Comparison of ENCODE assay signal across 26 cellular contexts in the genomic region with DNA sequence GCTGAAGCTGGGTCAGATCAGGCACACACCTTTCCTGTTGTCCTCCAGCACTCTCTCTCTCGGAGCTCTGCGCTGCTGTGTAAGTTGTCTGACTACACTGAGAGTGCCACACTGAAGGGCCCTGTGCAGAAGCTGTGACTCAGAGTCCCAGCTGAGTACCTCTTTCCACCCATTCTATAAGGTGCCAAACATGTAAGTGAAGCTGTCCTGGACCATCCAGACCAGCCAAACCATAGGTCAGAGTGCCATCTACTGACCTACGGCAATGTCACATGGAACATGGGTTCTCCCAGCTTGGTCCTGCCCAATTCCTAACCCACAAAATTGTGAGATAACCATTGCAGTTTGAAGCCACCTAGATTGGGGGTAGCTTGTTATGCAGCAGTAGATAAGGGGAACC.
DNase-seq lines count a peak whose midpoint lies in the region; ATAC-seq and TF ChIP-seq lines count a peak whose summit lies in the region.
"Had no signal": no experiment of that assay in that cellular context is flagged by ENCODE, and none has a peak within 500 bp of the region (broad histone marks: within the 10 kb centered on the region; RNA-seq: fewer than 3 reads in every experiment).

No MANE protein-coding gene starts in this region.

- H3K23me2 ChIP-seq in H9 (ENCODE audit: insufficient read length, low read depth, low read length, poor library complexity, severe bottlenecking), result no peaks in the 10 kb centered on the region

- intact Hi-C loops in lower leg skin (cut with DNase I; ENCODE audit: low total_unique reads), result no loop called here

- peaks cover 7% of the 10 kb centered on the region for H3K4me1 ChIP-seq in H9 (ENCODE audit: insufficient read depth, low read length)
- H3K4me1 ChIP-seq: BLaER1, uterus had no signal

- no peak overlapping the region for H2BK20ac ChIP-seq in H9 (ENCODE audit: low read depth, low read length, poor library complexity, severe bottlenecking)

- no peak overlapping the region for H3T11ph ChIP-seq in H9 (ENCODE audit: low read length)

- no peaks in the 10 kb centered on the region for H3K9me3 ChIP-seq in H9 (ENCODE audit: control insufficient read depth, low read depth, low read length)
- H3K9me3 ChIP-seq: BLaER1, uterus had no signal

- ATAC-seq in GM18873 (IDR thresholded peaks at IDR 0.05; ENCODE audit: low FRiP score, unreplicated experiment) (no peak), GM21360 (IDR thresholded peaks at IDR 0.05; ENCODE audit: unreplicated experiment) (no peak)
- ATAC-seq: GM12878, right cardiac atrium had no signal

- peaks cover 19 to 52% of the 10 kb centered on the region in 2 experiments for H3K4me1 Mint-ChIP-seq in H9
- H3K4me1 Mint-ChIP-seq in neural crest cell, result no peaks in the 10 kb centered on the region
- H3K4me1 Mint-ChIP-seq: activated naive CD4-positive, alpha-beta T cell treated with anti-CD3 and anti-CD28 coated beads, Interleukin-2, amount 10 ng/mL, durations not matched to agents 7 days and 5 days had no signal

- H3K9me3 Mint-ChIP-seq in H9 (no peaks in the 10 kb centered on the region), neural crest cell (peaks cover 3% of the 10 kb centered on the region)
- H3K9me3 Mint-ChIP-seq: activated naive CD4-positive, alpha-beta T cell treated with anti-CD3 and anti-CD28 coated beads, Interleukin-2, amount 10 ng/mL, durations not matched to agents 7 days and 5 days had no signal

- TF ChIP-seq CTCF in H9 (conservative IDR thresholded peaks at IDR 0.05) (peak; percentile 74; the same call in 2 of the 3 replicates), neural crest cell (conservative IDR thresholded peaks at IDR 0.05) (peak; percentile 25), lower leg skin (IDR thresholded peaks at IDR 0.05) (no peak)

- H3K27ac Mint-ChIP-seq in H9 (peak overlapping the region in 2 of 3 experiments; percentile 17 to 46; a peak in 1 of 7 replicates), neural crest cell (ENCODE audit: unreplicated experiment) (no peak overlapping the region)
- H3K27ac Mint-ChIP-seq: activated naive CD4-positive, alpha-beta T cell treated with anti-CD3 and anti-CD28 coated beads, Interleukin-2, amount 10 ng/mL, durations not matched to agents 7 days and 5 days had no signal

- H4K8ac ChIP-seq in H9 (replicated peaks; ENCODE audit: insufficient read length, low read depth, low read length), result no peak overlapping the region

- H3K4me3 ChIP-seq in lower leg skin (ENCODE audit: low read depth, poor library complexity, severe bottlenecking), result no peak overlapping the region
- H3K4me3 ChIP-seq: BLaER1, dorsolateral prefrontal cortex, GM12878, GM23248, lung, uterus had no signal

- no peaks in the 10 kb centered on the region for H3K79me1 ChIP-seq in H9 (ENCODE audit: insufficient read depth, low read depth, low read length, poor library complexity, severe bottlenecking)

- no peak overlapping the region for H3K4me2 ChIP-seq in H9 (ENCODE audit: insufficient read depth, insufficient read length, low read length)
- H3K4me2 ChIP-seq: BLaER1 had no signal

- no CpG with 5 or more reads among the region's 3 CpGs for whole genome bisulfite sequencing in H9 (ENCODE audit: extremely low coverage, insufficient read length, low lambda C conversion rate)
- WGBS in lower leg skin, 2 donors, result 91 to 94% methylated on average over 3 of the region's 3 CpGs

- H3K36me3 Mint-ChIP-seq in H9 (ENCODE audit: insufficient read depth in 1 of 3, low read depth in 3 of 3), result peaks cover 0 to 3% (median 0%) of the 10 kb centered on the region in 3 experiments; a peak in 2 of 7 replicates
- no peaks in the 10 kb centered on the region for H3K36me3 Mint-ChIP-seq in neural crest cell (ENCODE audit: low read depth)
- H3K36me3 Mint-ChIP-seq: activated naive CD4-positive, alpha-beta T cell treated with anti-CD3 and anti-CD28 coated beads, Interleukin-2, amount 10 ng/mL, durations not matched to agents 7 days and 5 days had no signal

- H3K9ac ChIP-seq in H9 (ENCODE audit: extremely low read depth, insufficient read length, low read length), result no peak overlapping the region
- H3K9ac ChIP-seq: BLaER1, GM23248 had no signal

- no peak overlapping the region for H4K91ac ChIP-seq in H9 (ENCODE audit: insufficient read length, low read depth, low read length)

- H3K23ac ChIP-seq in H9 (ENCODE audit: insufficient read length, low read depth, low read length), result no peak overlapping the region

- no peak overlapping the region for H3K56ac ChIP-seq in H9 (ENCODE audit: insufficient read length, low read depth, low read length)

- H3K4me3 Mint-ChIP-seq in H9, result no peak overlapping the region
- H3K4me3 Mint-ChIP-seq in neural crest cell, result no peak overlapping the region
- H3K4me3 Mint-ChIP-seq: activated naive CD4-positive, alpha-beta T cell treated with anti-CD3 and anti-CD28 coated beads, Interleukin-2, amount 10 ng/mL, durations not matched to agents 7 days and 5 days had no signal

- peaks cover 8% of the 10 kb centered on the region; the same call in 1 of the 2 replicates for H3K79me2 ChIP-seq in H9 (ENCODE audit: insufficient read depth, low read length)

- H2AK5ac ChIP-seq in H9 (ENCODE audit: insufficient read length, low read length), result no peak overlapping the region

- H3K4ac ChIP-seq in H9 (ENCODE audit: low read depth, low read length), result no peak overlapping the region

- no peak overlapping the region for H2BK120ac ChIP-seq in H9 (ENCODE audit: low read depth, low read length, poor library complexity, severe bottlenecking)

- H2BK15ac ChIP-seq in H9 (ENCODE audit: low read depth, low read length), result no peak overlapping the region

- no peak overlapping the region for H4K5ac ChIP-seq in H9 (ENCODE audit: insufficient read length, low read depth, low read length)

- H3K27me3 ChIP-seq in H9 (ENCODE audit: insufficient read depth, low read length), result no peaks in the 10 kb centered on the region
- H3K27me3 ChIP-seq: BLaER1, dorsolateral prefrontal cortex, uterus had no signal

- TF ChIP-seq POLR2A in lower leg skin (IDR thresholded peaks at IDR 0.05), result no peak

- no peak overlapping the region for H3K14ac ChIP-seq in H9 (ENCODE audit: insufficient read depth, low read length)

- H2BK12ac ChIP-seq in H9 (ENCODE audit: insufficient read length, low read depth, low read length), result no peak overlapping the region

- no peak overlapping the region for H2AFZ ChIP-seq in H9 (ENCODE audit: low read length)
- H2AFZ ChIP-seq: GM23248 had no signal

- H2BK5ac ChIP-seq in H9 (ENCODE audit: insufficient read length, low read length), result no peak overlapping the region

- no peak overlapping the region for H3K27ac ChIP-seq in H9 (ENCODE audit: insufficient read length, low read depth, low read length)
- H3K27ac ChIP-seq: BLaER1, dorsolateral prefrontal cortex, epithelial cell of prostate, GM23248, RWPE1, uterus had no signal

- DNase-seq in DMS53 (lab: John Stamatoyannopoulos, UW), result peak; percentile 41
- no peak for DNase-seq in DMS53 treated with DMSO at 0.1 percent for 48 hours (lab: John Stamatoyannopoulos, UW; ENCODE audit: unreplicated experiment)
- peak; percentile 63 for DNase-seq in H9
- peak; percentile 37 for DNase-seq in SW480 (ENCODE audit: low spot score)
- DNase-seq in neural crest cell (ENCODE audit: low read depth, low spot score), result no peak
- DNase-seq in lower leg skin (ENCODE audit: low spot score in 2 of 2), result no peak
- DNase-seq: activated CD4-positive, CD25-positive, alpha-beta regulatory T cell treated with anti-CD3 and anti-CD28 coated beads, Interleukin-2, amount 50 U/mL, for 72 hours; activated CD8-positive, alpha-beta memory T cell treated with anti-CD3 and anti-CD28 coated beads for 24 hours; activated naive CD4-positive, alpha-beta T cell treated with anti-CD3 and anti-CD28 coated beads, Interleukin-2, amount 10 ng/mL, durations not matched to agents 7 days and 5 days; activated T-cell treated with anti-CD3 and anti-CD28 coated beads, Interleukin-2, amount 50 U/mL, for 48 hours; central memory CD4-positive, alpha-beta T cell; dorsolateral prefrontal cortex; GF-D8; GM23248; NCI-H2171; NK-92 treated with Interleukin-12 subunit alpha and Interleukin-12 subunit beta, amount 100 ng/mL, for 24 hours; right cardiac atrium; stimulated activated CD4-positive, alpha-beta T cell treated with anti-CD3 and anti-CD28 coated beads, Interleukin-15, amount 100 ng/mL, for 24 hours; uterus had no signal

- H3K18ac ChIP-seq in H9 (ENCODE audit: insufficient read length, low read depth, low read length), result no peak overlapping the region

- H3K27me3 Mint-ChIP-seq in H9 (ENCODE audit: low read depth) (no peaks in the 10 kb centered on the region), neural crest cell (ENCODE audit: low read depth) (no peaks in the 10 kb centered on the region)
- H3K27me3 Mint-ChIP-seq: activated naive CD4-positive, alpha-beta T cell treated with anti-CD3 and anti-CD28 coated beads, Interleukin-2, amount 10 ng/mL, durations not matched to agents 7 days and 5 days had no signal

- H4K20me1 ChIP-seq in H9 (ENCODE audit: control insufficient read depth, insufficient read depth, insufficient read length), result no peaks in the 10 kb centered on the region
- H4K20me1 ChIP-seq: BLaER1 had no signal

Comparison
In these comparisons a context has a peak if more than half of its experiments do, and no peak if none do; other contexts are left out.
1. DNase-seq: peak in DMS53 (single experiment), H9 (single experiment) and SW480 (single experiment); none in DMS53 treated with DMSO at 0.1 percent for 48 hours (single experiment), neural crest cell (single experiment) and lower leg skin (0 of 2).
2. CTCF ChIP-seq: peak in H9 (single experiment) and neural crest cell (single experiment); none in lower leg skin (0 of 3).